In the genomic region with DNA sequence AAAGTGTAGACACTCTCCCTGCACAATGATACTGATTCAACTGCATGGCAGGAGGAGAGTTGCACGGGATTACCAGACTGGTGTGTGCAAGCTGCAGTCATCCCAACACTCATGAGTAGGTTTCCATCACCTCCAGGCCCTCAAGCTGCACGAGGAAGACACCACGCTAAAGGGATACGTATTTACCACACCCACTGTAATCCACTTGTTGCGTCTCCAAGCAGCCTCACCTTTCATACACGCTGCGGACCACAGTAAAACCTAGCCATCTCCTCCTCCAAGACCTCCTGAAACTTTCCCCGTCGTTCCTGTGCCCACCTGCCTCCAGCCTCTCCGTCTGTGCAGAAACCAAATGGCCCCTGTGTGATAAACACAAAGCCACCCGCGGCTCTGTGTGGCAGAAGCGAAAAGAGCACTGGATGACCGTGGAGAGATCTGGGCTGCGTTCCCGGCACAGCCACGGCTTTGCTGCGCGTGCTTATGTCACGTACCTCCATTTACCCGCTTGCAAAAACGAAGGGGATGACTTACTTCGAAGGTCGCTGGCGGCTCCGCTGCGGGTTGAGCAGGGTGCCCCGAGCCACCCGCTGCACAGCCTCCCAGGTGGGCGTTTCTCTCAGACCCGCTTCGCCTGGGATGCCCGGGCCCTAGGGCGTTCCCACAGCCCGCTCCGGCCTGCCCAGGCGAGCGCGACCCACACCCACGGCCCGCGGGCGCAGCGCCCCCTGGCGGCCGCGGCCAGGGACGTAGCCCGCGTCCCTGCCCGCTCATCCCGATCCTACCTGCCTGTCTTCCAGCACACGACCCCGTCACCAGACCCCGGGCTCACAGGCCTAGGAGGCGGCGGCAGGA, we compare ENCODE assay signal across 1 cellular context.
TF ChIP-seq lines count a peak whose summit lies in the region.

No MANE protein-coding gene starts in this region.

TF ChIP-seq in IMR-90, 13 proteins besides CTCF, POLR2A, EP300 and RAD21:
- no peak for TF ChIP-seq MAFK (IDR thresholded peaks at IDR 0.05; ENCODE audit: low read depth, low read length)
- TF ChIP-seq BHLHE40 (IDR thresholded peaks at IDR 0.05; ENCODE audit: low read depth, low read length), result no peak
- TF ChIP-seq, protein P1, sequence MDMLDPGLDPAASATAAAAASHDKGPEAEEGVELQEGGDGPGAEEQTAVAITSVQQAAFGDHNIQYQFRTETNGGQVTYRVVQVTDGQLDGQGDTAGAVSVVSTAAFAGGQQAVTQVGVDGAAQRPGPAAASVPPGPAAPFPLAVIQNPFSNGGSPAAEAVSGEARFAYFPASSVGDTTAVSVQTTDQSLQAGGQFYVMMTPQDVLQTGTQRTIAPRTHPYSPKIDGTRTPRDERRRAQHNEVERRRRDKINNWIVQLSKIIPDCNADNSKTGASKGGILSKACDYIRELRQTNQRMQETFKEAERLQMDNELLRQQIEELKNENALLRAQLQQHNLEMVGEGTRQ (IDR thresholded peaks at IDR 0.05; ENCODE audit: low read depth, low read length), result no peak
- peak; percentile 77 for TF ChIP-seq SMC3 (IDR thresholded peaks at IDR 0.05; ENCODE audit: low read depth, low read length)
- TF ChIP-seq MAZ (IDR thresholded peaks at IDR 0.05; ENCODE audit: borderline replicate concordance, low read depth, low read length), result peak; percentile 65; the same call in 1 of the 2 replicates
- TF ChIP-seq RCOR1 (IDR thresholded peaks at IDR 0.05; ENCODE audit: insufficient replicate concordance, low read length), result peak; percentile 44
TF ChIP-seq in IMR-90: peak in this region for 3.
